Comparison of ENCODE assay signal across 1 cellular context in the genomic region with DNA sequence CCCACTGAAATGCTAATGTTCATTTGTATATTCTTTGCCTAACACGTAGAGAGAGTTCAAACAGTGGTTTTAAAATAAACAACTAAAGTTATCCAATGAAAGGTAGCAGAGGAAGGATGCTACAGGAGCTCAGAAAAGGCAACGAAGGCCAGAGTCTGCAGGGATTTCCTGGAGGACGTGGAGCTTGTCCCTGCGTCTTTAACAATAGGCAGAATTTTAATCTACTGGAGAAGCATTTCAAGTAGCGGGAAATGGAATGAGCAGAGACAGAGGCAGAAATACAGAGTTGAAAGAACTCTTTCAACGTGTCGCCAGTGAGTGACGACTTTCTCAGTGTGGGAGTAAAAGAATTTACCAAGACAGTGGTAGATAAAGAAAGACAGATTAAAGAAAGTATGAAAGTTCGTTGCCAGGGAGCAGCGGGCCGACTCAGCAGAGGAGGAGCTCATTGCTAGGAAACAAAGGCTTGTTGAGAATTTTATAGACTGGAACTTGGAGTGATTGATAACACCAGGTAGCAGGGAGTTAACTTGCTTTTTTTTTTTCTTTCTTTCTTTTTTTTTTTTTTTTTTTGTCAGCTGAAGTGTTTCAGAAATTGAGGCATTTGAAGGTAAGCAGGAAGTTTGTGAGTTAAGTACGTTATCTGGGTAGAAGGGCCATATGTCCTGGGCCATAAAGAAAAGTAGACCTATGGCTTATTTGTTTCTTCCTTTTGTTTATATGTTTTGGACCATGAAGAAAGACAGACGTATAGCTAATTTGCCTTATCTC.
TF ChIP-seq lines count a peak whose summit lies in the region.

No MANE protein-coding gene starts in this region.

TF ChIP-seq in K562, 482 proteins besides CTCF, POLR2A, EP300 and RAD21 (continued from another document and continues in another):
- TF ChIP-seq, protein P1, sequence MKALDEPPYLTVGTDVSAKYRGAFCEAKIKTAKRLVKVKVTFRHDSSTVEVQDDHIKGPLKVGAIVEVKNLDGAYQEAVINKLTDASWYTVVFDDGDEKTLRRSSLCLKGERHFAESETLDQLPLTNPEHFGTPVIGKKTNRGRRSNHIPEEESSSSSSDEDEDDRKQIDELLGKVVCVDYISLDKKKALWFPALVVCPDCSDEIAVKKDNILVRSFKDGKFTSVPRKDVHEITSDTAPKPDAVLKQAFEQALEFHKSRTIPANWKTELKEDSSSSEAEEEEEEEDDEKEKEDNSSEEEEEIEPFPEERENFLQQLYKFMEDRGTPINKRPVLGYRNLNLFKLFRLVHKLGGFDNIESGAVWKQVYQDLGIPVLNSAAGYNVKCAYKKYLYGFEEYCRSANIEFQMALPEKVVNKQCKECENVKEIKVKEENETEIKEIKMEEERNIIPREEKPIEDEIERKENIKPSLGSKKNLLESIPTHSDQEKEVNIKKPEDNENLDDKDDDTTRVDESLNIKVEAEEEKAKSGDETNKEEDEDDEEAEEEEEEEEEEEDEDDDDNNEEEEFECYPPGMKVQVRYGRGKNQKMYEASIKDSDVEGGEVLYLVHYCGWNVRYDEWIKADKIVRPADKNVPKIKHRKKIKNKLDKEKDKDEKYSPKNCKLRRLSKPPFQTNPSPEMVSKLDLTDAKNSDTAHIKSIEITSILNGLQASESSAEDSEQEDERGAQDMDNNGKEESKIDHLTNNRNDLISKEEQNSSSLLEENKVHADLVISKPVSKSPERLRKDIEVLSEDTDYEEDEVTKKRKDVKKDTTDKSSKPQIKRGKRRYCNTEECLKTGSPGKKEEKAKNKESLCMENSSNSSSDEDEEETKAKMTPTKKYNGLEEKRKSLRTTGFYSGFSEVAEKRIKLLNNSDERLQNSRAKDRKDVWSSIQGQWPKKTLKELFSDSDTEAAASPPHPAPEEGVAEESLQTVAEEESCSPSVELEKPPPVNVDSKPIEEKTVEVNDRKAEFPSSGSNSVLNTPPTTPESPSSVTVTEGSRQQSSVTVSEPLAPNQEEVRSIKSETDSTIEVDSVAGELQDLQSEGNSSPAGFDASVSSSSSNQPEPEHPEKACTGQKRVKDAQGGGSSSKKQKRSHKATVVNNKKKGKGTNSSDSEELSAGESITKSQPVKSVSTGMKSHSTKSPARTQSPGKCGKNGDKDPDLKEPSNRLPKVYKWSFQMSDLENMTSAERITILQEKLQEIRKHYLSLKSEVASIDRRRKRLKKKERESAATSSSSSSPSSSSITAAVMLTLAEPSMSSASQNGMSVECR (CRISPR knock-in tag; IDR thresholded peaks at IDR 0.05), result peak; percentile 58; the same call in 1 of the 2 replicates
- TF ChIP-seq, protein P2, sequence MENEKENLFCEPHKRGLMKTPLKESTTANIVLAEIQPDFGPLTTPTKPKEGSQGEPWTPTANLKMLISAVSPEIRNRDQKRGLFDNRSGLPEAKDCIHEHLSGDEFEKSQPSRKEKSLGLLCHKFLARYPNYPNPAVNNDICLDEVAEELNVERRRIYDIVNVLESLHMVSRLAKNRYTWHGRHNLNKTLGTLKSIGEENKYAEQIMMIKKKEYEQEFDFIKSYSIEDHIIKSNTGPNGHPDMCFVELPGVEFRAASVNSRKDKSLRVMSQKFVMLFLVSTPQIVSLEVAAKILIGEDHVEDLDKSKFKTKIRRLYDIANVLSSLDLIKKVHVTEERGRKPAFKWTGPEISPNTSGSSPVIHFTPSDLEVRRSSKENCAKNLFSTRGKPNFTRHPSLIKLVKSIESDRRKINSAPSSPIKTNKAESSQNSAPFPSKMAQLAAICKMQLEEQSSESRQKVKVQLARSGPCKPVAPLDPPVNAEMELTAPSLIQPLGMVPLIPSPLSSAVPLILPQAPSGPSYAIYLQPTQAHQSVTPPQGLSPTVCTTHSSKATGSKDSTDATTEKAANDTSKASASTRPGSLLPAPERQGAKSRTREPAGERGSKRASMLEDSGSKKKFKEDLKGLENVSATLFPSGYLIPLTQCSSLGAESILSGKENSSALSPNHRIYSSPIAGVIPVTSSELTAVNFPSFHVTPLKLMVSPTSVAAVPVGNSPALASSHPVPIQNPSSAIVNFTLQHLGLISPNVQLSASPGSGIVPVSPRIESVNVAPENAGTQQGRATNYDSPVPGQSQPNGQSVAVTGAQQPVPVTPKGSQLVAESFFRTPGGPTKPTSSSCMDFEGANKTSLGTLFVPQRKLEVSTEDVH (IDR thresholded peaks at IDR 0.05; ENCODE audit: low read depth, partially characterized antibody), result peak; percentile 49
- TF ChIP-seq DPF2 (IDR thresholded peaks at IDR 0.05) (peak; percentile 71), SNIP1 (IDR thresholded peaks at IDR 0.05; ENCODE audit: low read depth) (no peak), CSDE1 (IDR thresholded peaks at IDR 0.05) (peak in 1 of 2 experiments; percentile 13; a peak in 1 of 4 replicates), BDP1 (IDR thresholded peaks at IDR 0.05; ENCODE audit: insufficient read depth, insufficient read length) (no peak), POLR2AphosphoS5 (IDR thresholded peaks at IDR 0.05; ENCODE audit: control insufficient read depth, insufficient read depth, low read depth, low read length) (peak; percentile 33), RHOXF2B (CRISPR knock-in tag; conservative IDR thresholded peaks at IDR 0.05) (no peak), CREB1 (IDR thresholded peaks at IDR 0.05) (peak; percentile 90), CREB1 (CRISPR knock-in tag; IDR thresholded peaks at IDR 0.05) (no peak), NCOA4 (IDR thresholded peaks at IDR 0.05; ENCODE audit: partially characterized antibody) (no peak), HNRNPK (IDR thresholded peaks at IDR 0.05; ENCODE audit: low read depth, low read length, poor library complexity, severe bottlenecking) (no peak), ASH1L (IDR thresholded peaks at IDR 0.05; ENCODE audit: borderline replicate concordance, low read depth, partially characterized antibody) (no peak), SMARCA4 (IDR thresholded peaks at IDR 0.05) (peak; percentile 74), BACH1 (tag; IDR thresholded peaks at IDR 0.05) (peak; percentile 69; the same call in 1 of the 2 replicates), ETV1 (tag; conservative IDR thresholded peaks at IDR 0.05; ENCODE audit: low read depth) (no peak), KLF10 (CRISPR knock-in tag; IDR thresholded peaks at IDR 0.05) (no peak), NR3C1 (CRISPR knock-in tag; IDR thresholded peaks at IDR 0.05) (no peak), MTA3 (IDR thresholded peaks at IDR 0.05; ENCODE audit: borderline replicate concordance) (0 out of 2 replicates have a peak, but pooled peaks have one; percentile 4), ZNF778 (CRISPR knock-in tag; IDR thresholded peaks at IDR 0.05) (no peak), SETDB1 (IDR thresholded peaks at IDR 0.05; ENCODE audit: low read length) (no peak), CHCHD3 (CRISPR knock-in tag; IDR thresholded peaks at IDR 0.05) (no peak), ZNF274 (IDR thresholded peaks at IDR 0.05; ENCODE audit: borderline replicate concordance, low read depth, low read length) (no peak), SIX5 (IDR thresholded peaks at IDR 0.05; ENCODE audit: borderline replicate concordance in 1 of 2, insufficient read depth in 1 of 2, low read depth in 1 of 2, low read length in 2 of 2) (no peak), POLR2H (tag; IDR thresholded peaks at IDR 0.05; ENCODE audit: low read depth) (peak; percentile 55; the same call in 1 of the 2 replicates), ARID1B (IDR thresholded peaks at IDR 0.05) (peak; percentile 59), ATF7 (IDR thresholded peaks at IDR 0.05) (no peak), SP1 (CRISPR knock-in tag; IDR thresholded peaks at IDR 0.05) (no peak; the same call in 1 of the 2 replicates), SMARCA5 (IDR thresholded peaks at IDR 0.05) (no peak), GATAD2B (IDR thresholded peaks at IDR 0.05; ENCODE audit: borderline replicate concordance) (0 out of 2 replicates have a peak, but pooled peaks have one; percentile 7), LEF1 (IDR thresholded peaks at IDR 0.05) (peak; percentile 72), NEUROD1 (IDR thresholded peaks at IDR 0.05; ENCODE audit: borderline replicate concordance, low read depth, low read length, partially characterized antibody) (no peak), TBL1XR1 (IDR thresholded peaks at IDR 0.05; ENCODE audit: low read length in 2 of 2) (peak in 1 of 2 experiments; percentile 70; a peak in 1 of 4 replicates), TAF1 (IDR thresholded peaks at IDR 0.05; ENCODE audit: control insufficient read depth, extremely low read depth, insufficient read depth, low read length, severe bottlenecking) (peak; percentile 60), ZNF75A (CRISPR knock-in tag; IDR thresholded peaks at IDR 0.05) (0 out of 2 replicates have a peak, but pooled peaks have one; percentile 2), CHD4 (IDR thresholded peaks at IDR 0.05; ENCODE audit: insufficient read depth, insufficient replicate concordance, low read depth, low read length, poor library complexity, severe bottlenecking) (no peak), SIN3B (IDR thresholded peaks at IDR 0.05; ENCODE audit: low read depth) (no peak), NR2F6 (CRISPR knock-in tag; IDR thresholded peaks at IDR 0.05) (no peak), ZFX (CRISPR knock-in tag; IDR thresholded peaks at IDR 0.05) (peak; percentile 24; the same call in 1 of the 2 replicates), HOXB6 (CRISPR knock-in tag; IDR thresholded peaks at IDR 0.05; ENCODE audit: borderline replicate concordance) (no peak), CBFA2T3 (IDR thresholded peaks at IDR 0.05) (no peak), ZNF121 (CRISPR knock-in tag; conservative IDR thresholded peaks at IDR 0.05) (no peak), NFXL1 (CRISPR knock-in tag; IDR thresholded peaks at IDR 0.05) (no peak), MEIS2 (IDR thresholded peaks at IDR 0.05; ENCODE audit: partially characterized antibody) (peak; percentile 86), EHMT2 (IDR thresholded peaks at IDR 0.05) (no peak), KDM5B (IDR thresholded peaks at IDR 0.05; ENCODE audit: insufficient replicate concordance, low read depth, low read length) (peak; percentile 23), ZNF444 (CRISPR knock-in tag; IDR thresholded peaks at IDR 0.05) (no peak), NBN (IDR thresholded peaks at IDR 0.05; ENCODE audit: low read depth) (0 out of 2 replicates have a peak, but pooled peaks have one; percentile 22)
- TF ChIP-seq, protein P3, sequence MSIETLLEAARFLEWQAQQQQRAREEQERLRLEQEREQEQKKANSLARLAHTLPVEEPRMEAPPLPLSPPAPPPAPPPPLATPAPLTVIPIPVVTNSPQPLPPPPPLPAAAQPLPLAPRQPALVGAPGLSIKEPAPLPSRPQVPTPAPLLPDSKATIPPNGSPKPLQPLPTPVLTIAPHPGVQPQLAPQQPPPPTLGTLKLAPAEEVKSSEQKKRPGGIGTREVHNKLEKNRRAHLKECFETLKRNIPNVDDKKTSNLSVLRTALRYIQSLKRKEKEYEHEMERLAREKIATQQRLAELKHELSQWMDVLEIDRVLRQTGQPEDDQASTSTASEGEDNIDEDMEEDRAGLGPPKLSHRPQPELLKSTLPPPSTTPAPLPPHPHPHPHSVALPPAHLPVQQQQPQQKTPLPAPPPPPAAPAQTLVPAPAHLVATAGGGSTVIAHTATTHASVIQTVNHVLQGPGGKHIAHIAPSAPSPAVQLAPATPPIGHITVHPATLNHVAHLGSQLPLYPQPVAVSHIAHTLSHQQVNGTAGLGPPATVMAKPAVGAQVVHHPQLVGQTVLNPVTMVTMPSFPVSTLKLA (conservative IDR thresholded peaks at IDR 0.05), result 0 out of 4 replicates have a peak, but pooled peaks of 1 of the 2 experiments have one; percentile 45
- TF ChIP-seq, protein P4, sequence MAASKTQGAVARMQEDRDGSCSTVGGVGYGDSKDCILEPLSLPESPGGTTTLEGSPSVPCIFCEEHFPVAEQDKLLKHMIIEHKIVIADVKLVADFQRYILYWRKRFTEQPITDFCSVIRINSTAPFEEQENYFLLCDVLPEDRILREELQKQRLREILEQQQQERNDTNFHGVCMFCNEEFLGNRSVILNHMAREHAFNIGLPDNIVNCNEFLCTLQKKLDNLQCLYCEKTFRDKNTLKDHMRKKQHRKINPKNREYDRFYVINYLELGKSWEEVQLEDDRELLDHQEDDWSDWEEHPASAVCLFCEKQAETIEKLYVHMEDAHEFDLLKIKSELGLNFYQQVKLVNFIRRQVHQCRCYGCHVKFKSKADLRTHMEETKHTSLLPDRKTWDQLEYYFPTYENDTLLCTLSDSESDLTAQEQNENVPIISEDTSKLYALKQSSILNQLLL (CRISPR knock-in tag; IDR thresholded peaks at IDR 0.05; ENCODE audit: borderline replicate concordance), result no peak
- TF ChIP-seq, protein P5, sequence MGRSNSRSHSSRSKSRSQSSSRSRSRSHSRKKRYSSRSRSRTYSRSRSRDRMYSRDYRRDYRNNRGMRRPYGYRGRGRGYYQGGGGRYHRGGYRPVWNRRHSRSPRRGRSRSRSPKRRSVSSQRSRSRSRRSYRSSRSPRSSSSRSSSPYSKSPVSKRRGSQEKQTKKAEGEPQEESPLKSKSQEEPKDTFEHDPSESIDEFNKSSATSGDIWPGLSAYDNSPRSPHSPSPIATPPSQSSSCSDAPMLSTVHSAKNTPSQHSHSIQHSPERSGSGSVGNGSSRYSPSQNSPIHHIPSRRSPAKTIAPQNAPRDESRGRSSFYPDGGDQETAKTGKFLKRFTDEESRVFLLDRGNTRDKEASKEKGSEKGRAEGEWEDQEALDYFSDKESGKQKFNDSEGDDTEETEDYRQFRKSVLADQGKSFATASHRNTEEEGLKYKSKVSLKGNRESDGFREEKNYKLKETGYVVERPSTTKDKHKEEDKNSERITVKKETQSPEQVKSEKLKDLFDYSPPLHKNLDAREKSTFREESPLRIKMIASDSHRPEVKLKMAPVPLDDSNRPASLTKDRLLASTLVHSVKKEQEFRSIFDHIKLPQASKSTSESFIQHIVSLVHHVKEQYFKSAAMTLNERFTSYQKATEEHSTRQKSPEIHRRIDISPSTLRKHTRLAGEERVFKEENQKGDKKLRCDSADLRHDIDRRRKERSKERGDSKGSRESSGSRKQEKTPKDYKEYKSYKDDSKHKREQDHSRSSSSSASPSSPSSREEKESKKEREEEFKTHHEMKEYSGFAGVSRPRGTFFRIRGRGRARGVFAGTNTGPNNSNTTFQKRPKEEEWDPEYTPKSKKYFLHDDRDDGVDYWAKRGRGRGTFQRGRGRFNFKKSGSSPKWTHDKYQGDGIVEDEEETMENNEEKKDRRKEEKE (IDR thresholded peaks at IDR 0.05; ENCODE audit: borderline replicate concordance in 1 of 2, control insufficient read depth in 1 of 2, low read depth in 2 of 2, low read length in 1 of 2), result no peak
- TF ChIP-seq, protein P6, sequence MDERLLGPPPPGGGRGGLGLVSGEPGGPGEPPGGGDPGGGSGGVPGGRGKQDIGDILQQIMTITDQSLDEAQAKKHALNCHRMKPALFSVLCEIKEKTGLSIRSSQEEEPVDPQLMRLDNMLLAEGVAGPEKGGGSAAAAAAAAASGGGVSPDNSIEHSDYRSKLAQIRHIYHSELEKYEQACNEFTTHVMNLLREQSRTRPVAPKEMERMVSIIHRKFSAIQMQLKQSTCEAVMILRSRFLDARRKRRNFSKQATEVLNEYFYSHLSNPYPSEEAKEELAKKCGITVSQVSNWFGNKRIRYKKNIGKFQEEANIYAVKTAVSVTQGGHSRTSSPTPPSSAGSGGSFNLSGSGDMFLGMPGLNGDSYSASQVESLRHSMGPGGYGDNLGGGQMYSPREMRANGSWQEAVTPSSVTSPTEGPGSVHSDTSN (CRISPR knock-in tag; IDR thresholded peaks at IDR 0.05; ENCODE audit: low read depth), result no peak
- TF ChIP-seq, protein P6 (tag; conservative IDR thresholded peaks at IDR 0.05; ENCODE audit: low read depth), result peak; percentile 85
